ENCODE assay signal across 28 cellular contexts in genomic region chr21:41771625-41771945, GRCh38. TPM values are rescaled to one million over a fixed set of nuclear protein-coding genes. Genes with fewer than 3 reads are reported as not detected.
"Had no signal": no experiment of that assay in that cellular context is flagged by ENCODE, and none has a peak within 500 bp of the region (broad histone marks: within the 10 kb centered on the region; RNA-seq: fewer than 3 reads in every experiment).

No MANE protein-coding gene starts in this region.

- FAIRE-seq: islet of Langerhans, kidney, small intestine, urothelium cell line had no signal

- ATAC-seq: left colon; left lung; lower lobe of right lung; naive thymus-derived CD8-positive, alpha-beta T cell; right cardiac atrium; stimulated activated effector memory CD8-positive, alpha-beta T cell treated with anti-CD3 and anti-CD28 coated beads, Interleukin-12 subunit alpha, Interleukin-12 subunit beta, amount 100 ng/mL, for 72 hours; upper lobe of right lung had no signal

- H3K9me3 Mint-ChIP-seq: nephron; neural crest cell; stimulated activated effector memory CD8-positive, alpha-beta T cell treated with anti-CD3 and anti-CD28 coated beads, Interleukin-12 subunit alpha, Interleukin-12 subunit beta, amount 100 ng/mL, for 72 hours; stimulated activated naive CD8-positive, alpha-beta T cell treated with anti-CD3 and anti-CD28 coated beads, Interleukin-15, Interleukin-2, amounts not matched to agents 100 ng/mL and 50 ng/mL, for 24 hours had no signal

- H3K9me3 ChIP-seq: left lung, lower lobe of right lung, ovary, prostate gland, sigmoid colon, suprapubic skin, thoracic aorta, tibial artery, upper lobe of right lung had no signal

- DNase-seq: hypothalamus; immature natural killer cell; kidney; left lung; lower lobe of right lung; mammary epithelial cell; mesenchymal stem cell; naive thymus-derived CD8-positive, alpha-beta T cell; ovary; right cardiac atrium; sigmoid colon; small intestine; spleen; stimulated activated CD4-positive, alpha-beta T cell treated with anti-CD3 and anti-CD28 coated beads, Interleukin-4, amount 100 ng/mL, for 24 hours; stimulated activated naive CD4-positive, alpha-beta T cell; tibial artery; trophoblast cell had no signal

- H3K4me3 ChIP-seq: left lung, lower lobe of right lung, ovary, prostate gland, sigmoid colon, spleen, suprapubic skin, thoracic aorta, tibial artery, upper lobe of right lung had no signal

- H3K36me3 ChIP-seq: left lung, lower lobe of right lung, ovary, prostate gland, sigmoid colon, spleen, suprapubic skin, thoracic aorta, tibial artery, upper lobe of right lung had no signal

- H3K27me3 ChIP-seq: ovary had no signal

- H3K36me3 Mint-ChIP-seq: naive thymus-derived CD8-positive, alpha-beta T cell; stimulated activated effector memory CD8-positive, alpha-beta T cell treated with anti-CD3 and anti-CD28 coated beads, Interleukin-12 subunit alpha, Interleukin-12 subunit beta, amount 100 ng/mL, for 72 hours had no signal

- H3K4me1 ChIP-seq: prostate gland had no signal

- H3K27ac ChIP-seq: left lung, lower lobe of right lung, ovary, prostate gland, sigmoid colon, spleen, suprapubic skin, thoracic aorta, tibial artery, upper lobe of right lung had no signal

- H3K27ac Mint-ChIP-seq: immature natural killer cell; stimulated activated effector memory CD8-positive, alpha-beta T cell treated with anti-CD3 and anti-CD28 coated beads, Interleukin-12 subunit alpha, Interleukin-12 subunit beta, amount 100 ng/mL, for 72 hours; stimulated activated naive CD8-positive, alpha-beta T cell treated with anti-CD3 and anti-CD28 coated beads, Interleukin-15, Interleukin-2, amounts not matched to agents 100 ng/mL and 50 ng/mL, for 24 hours had no signal

RNA-seq across cellular contexts. Expression of gene RIPK4, which starts 4.7 kb away (rescaled TPM):
- total RNA-seq: neural crest cell, spleen had no signal
- polyA plus RNA-seq: immature natural killer cell had no signal
